Comparison of ENCODE assay signal across 16 cellular contexts in the genomic region with DNA sequence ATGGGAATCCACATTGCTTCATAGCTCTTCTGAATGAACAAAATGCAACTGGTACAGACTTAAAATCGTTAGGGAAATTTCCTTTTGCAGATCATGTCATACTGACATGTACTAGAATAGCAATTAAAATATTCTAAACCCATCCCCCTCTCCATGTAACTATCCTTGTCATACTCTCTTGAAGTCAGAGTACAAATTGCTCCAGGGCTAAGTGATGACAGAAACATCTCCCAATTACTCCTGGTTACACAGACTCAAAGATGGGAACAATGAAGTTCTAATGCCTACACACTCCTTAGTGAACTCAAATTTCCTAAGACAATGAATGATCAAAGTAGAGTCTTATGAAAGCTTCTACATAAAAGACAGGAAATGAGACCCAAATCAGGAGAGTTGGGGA.
DNase-seq lines count a peak whose midpoint lies in the region; ATAC-seq, FAIRE-seq and TF ChIP-seq lines count a peak whose summit lies in the region.
"Had no signal": no experiment of that assay in that cellular context is flagged by ENCODE, and none has a peak within 500 bp of the region (broad histone marks: within the 10 kb centered on the region; RNA-seq: fewer than 3 reads in every experiment).

No MANE protein-coding gene starts in this region.

- intact Hi-C loops in heart left ventricle (cut with DNase I) = loop anchor here in 1 of 10 donors (10.0 kb wide), 1 partner anchor 82 kb away; no protein-coding TSS in a partner anchor
- intact Hi-C loops in right cardiac atrium (cut with DNase I) = no loop called here

- no peak for TF ChIP-seq EP300 in A549 (IDR thresholded peaks at IDR 0.05)

- ATAC-seq in A549 (no peak), heart left ventricle (peak; percentile 81 to 88 (median 86)), right cardiac atrium (peak; percentile 80 to 82), GM18909 (IDR thresholded peaks at IDR 0.05; ENCODE audit: poor library complexity, unreplicated experiment) (no peak), omental fat pad (ENCODE audit: low FRiP score) (no peak)
- ATAC-seq: CD8-positive, alpha-beta T cell had no signal

- POLR2A ChIA-PET in A549 (lab: Yijun Ruan, JAX) = no interaction called here

- TF ChIP-seq RAD21 in A549 (conservative IDR thresholded peaks at IDR 0.05 in 1 of 2, IDR thresholded peaks at IDR 0.05 in 1 of 2) = no peak

- H3K36me3 ChIP-seq in heart left ventricle = no peaks in the 10 kb centered on the region

- TF ChIP-seq CTCF in A549 (IDR thresholded peaks at IDR 0.05) (no peak), heart left ventricle (IDR thresholded peaks at IDR 0.05) (no peak), omental fat pad (IDR thresholded peaks at IDR 0.05) (no peak)

- DNase-seq in A549 (ENCODE audit: low read depth in 1 of 2, low spot score in 1 of 2) (no peak), EH (ENCODE audit: low read depth) (peak; percentile 38), heart left ventricle (no peak), right cardiac atrium (no peak), omental fat pad (ENCODE audit: low spot score) (no peak), globus pallidus (ENCODE audit: low spot score) (no peak)
- DNase-seq: CD8-positive, alpha-beta T cell; COR-L47; DMS153; DMS79 treated with DMSO at 0.1 percent for 48 hours; GDM1; H7 had no signal

- FAIRE-seq in A549 (lab: Jason Lieb, UNC) = no peak
- FAIRE-seq: D721Med, GM12892, GM19239 had no signal

- H3K27ac ChIP-seq in A549 (no peak overlapping the region), heart left ventricle (peak overlapping the region in 9 of 12 donors; percentile 6 to 61 (median 32)), right cardiac atrium (ENCODE audit: low read length) (no peak overlapping the region)

- CTCF ChIA-PET in A549 (lab: Yijun Ruan, JAX) = no interaction called here

- 17% methylated on average over 1 of the region's 1 CpG for WGBS in A549 (ENCODE audit: missing lambda C conversion rate)
- WGBS in heart left ventricle, 4 donors = 6 to 41% (median 28%) methylated on average over 1 of the region's 1 CpG
- 35% methylated on average over 1 of the region's 1 CpG for WGBS in right cardiac atrium

- peaks cover 36% of the 10 kb centered on the region for H3K4me1 ChIP-seq in A549
- H3K4me1 ChIP-seq in heart left ventricle = peaks cover 0 to 49% (median 16%) of the 10 kb centered on the region in 12 donors
- H3K4me1 ChIP-seq in right cardiac atrium (ENCODE audit: control insufficient read depth, insufficient read depth, low read length) = peaks cover 3% of the 10 kb centered on the region

- TF ChIP-seq POLR2A in A549 (IDR thresholded peaks at IDR 0.05; ENCODE audit: low read length) (no peak), heart left ventricle (IDR thresholded peaks at IDR 0.05) (no peak)

- H3K4me3 ChIP-seq in A549 (no peak overlapping the region), heart left ventricle (no peak overlapping the region), right cardiac atrium (ENCODE audit: low read length) (no peak overlapping the region)

- H3K27me3 ChIP-seq in heart left ventricle (no peaks in the 10 kb centered on the region), right cardiac atrium (ENCODE audit: control insufficient read depth, insufficient read depth) (no peaks in the 10 kb centered on the region)

- H3K9me3 ChIP-seq in A549 (no peaks in the 10 kb centered on the region), heart left ventricle (peaks cover 0 to 2% (median 0%) of the 10 kb centered on the region in 12 donors), right cardiac atrium (ENCODE audit: control insufficient read depth, low read length) (no peaks in the 10 kb centered on the region)

- 0 out of 3 replicates have a peak overlapping the region, but pooled peaks have one; percentile 2 for H3K4me2 ChIP-seq in A549

TF ChIP-seq in A549, 52 proteins besides CTCF, POLR2A, EP300 and RAD21:
- TF ChIP-seq FOSL2 (IDR thresholded peaks at IDR 0.05) (no peak), FOSL2 (CRISPR knock-in tag; IDR thresholded peaks at IDR 0.05) (no peak), JUNB (IDR thresholded peaks at IDR 0.05) (no peak), GATA3 (IDR thresholded peaks at IDR 0.05; ENCODE audit: borderline replicate concordance) (no peak), HOXB13 (CRISPR knock-in tag; IDR thresholded peaks at IDR 0.05; ENCODE audit: low read depth) (no peak), BHLHE40 (IDR thresholded peaks at IDR 0.05; ENCODE audit: low read depth, low read length) (no peak), SREBF2 (IDR thresholded peaks at IDR 0.05) (no peak), ZFP36 (IDR thresholded peaks at IDR 0.05; ENCODE audit: borderline replicate concordance, partially characterized antibody) (no peak)
- TF ChIP-seq, protein P1, sequence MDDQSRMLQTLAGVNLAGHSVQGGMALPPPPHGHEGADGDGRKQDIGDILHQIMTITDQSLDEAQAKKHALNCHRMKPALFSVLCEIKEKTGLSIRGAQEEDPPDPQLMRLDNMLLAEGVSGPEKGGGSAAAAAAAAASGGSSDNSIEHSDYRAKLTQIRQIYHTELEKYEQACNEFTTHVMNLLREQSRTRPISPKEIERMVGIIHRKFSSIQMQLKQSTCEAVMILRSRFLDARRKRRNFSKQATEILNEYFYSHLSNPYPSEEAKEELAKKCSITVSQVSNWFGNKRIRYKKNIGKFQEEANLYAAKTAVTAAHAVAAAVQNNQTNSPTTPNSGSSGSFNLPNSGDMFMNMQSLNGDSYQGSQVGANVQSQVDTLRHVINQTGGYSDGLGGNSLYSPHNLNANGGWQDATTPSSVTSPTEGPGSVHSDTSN (IDR thresholded peaks at IDR 0.05) = no peak

Comparison
In these comparisons a context has a peak if more than half of its experiments do, and no peak if none do; other contexts are left out.
1. H3K27ac ChIP-seq: peak in heart left ventricle (9 of 12); none in A549 (0 of 2) and right cardiac atrium (single experiment).
2. ATAC-seq: peak in heart left ventricle (4 of 4) and right cardiac atrium (2 of 2); none in A549 (0 of 2), GM18909 (single experiment) and omental fat pad (single experiment).